Comparison of ENCODE assay signal across 1 cellular context in the genomic region with DNA sequence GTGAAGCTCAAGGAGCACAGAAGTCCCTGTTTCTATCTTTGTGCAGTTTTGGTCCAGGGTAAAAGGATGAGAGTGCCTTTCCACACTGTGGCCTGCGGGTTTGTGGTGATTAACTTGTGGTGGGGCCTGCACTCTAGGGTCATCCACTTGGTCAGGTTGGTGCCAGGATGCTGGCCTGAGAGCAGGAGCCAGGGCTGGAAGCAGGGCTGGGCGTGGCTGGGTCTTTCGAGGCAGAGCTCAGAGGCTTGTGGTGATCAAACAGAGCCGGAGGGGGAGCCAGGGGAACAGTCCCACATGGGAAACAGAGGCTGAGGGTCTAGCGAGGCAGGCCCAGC.
TF ChIP-seq lines count a peak whose summit lies in the region.

No MANE protein-coding gene starts in this region.

TF ChIP-seq in H1, 55 proteins besides CTCF, POLR2A, EP300 and RAD21:
- TF ChIP-seq, protein P1, sequence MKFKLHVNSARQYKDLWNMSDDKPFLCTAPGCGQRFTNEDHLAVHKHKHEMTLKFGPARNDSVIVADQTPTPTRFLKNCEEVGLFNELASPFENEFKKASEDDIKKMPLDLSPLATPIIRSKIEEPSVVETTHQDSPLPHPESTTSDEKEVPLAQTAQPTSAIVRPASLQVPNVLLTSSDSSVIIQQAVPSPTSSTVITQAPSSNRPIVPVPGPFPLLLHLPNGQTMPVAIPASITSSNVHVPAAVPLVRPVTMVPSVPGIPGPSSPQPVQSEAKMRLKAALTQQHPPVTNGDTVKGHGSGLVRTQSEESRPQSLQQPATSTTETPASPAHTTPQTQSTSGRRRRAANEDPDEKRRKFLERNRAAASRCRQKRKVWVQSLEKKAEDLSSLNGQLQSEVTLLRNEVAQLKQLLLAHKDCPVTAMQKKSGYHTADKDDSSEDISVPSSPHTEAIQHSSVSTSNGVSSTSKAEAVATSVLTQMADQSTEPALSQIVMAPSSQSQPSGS (IDR thresholded peaks at IDR 0.05; ENCODE audit: low read length): no peak
- TF ChIP-seq HDAC2 (IDR thresholded peaks at IDR 0.05; ENCODE audit: borderline replicate concordance in 1 of 2, low read depth in 2 of 2, low read length in 2 of 2) (no peak), TAF1 (IDR thresholded peaks at IDR 0.05; ENCODE audit: low read depth, low read length) (no peak), TBP (IDR thresholded peaks at IDR 0.05; ENCODE audit: low read depth, low read length) (no peak), SRF (IDR thresholded peaks at IDR 0.05; ENCODE audit: low read depth, low read length) (no peak), CBX5 (IDR thresholded peaks at IDR 0.05; ENCODE audit: low read depth, low read length) (no peak), POLR2AphosphoS5 (IDR thresholded peaks at IDR 0.05; ENCODE audit: low read depth, low read length) (no peak), CBX8 (IDR thresholded peaks at IDR 0.05; ENCODE audit: borderline replicate concordance, low read depth, low read length) (no peak), NANOG (IDR thresholded peaks at IDR 0.05; ENCODE audit: insufficient read depth, low read depth, low read length, poor library complexity, severe bottlenecking) (no peak), CHD2 (IDR thresholded peaks at IDR 0.05; ENCODE audit: low read length) (no peak), RFX5 (IDR thresholded peaks at IDR 0.05; ENCODE audit: borderline replicate concordance, low read depth, low read length) (no peak), NRF1 (IDR thresholded peaks at IDR 0.05; ENCODE audit: low read depth, low read length) (no peak), SIX5 (IDR thresholded peaks at IDR 0.05; ENCODE audit: low read depth, low read length) (no peak)
- TF ChIP-seq, protein P2, sequence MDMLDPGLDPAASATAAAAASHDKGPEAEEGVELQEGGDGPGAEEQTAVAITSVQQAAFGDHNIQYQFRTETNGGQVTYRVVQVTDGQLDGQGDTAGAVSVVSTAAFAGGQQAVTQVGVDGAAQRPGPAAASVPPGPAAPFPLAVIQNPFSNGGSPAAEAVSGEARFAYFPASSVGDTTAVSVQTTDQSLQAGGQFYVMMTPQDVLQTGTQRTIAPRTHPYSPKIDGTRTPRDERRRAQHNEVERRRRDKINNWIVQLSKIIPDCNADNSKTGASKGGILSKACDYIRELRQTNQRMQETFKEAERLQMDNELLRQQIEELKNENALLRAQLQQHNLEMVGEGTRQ (IDR thresholded peaks at IDR 0.05; ENCODE audit: low read length): no peak
